Comparison of ENCODE assay signal across 27 cellular contexts in genomic region chr5:68771747-68772146, GRCh38.
"Had no signal": no experiment of that assay in that cellular context is flagged by ENCODE, and none has a peak within 500 bp of the region (broad histone marks: within the 10 kb centered on the region; RNA-seq: fewer than 3 reads in every experiment).

No MANE protein-coding gene starts in this region.

- DNase-seq: activated CD4-positive, alpha-beta memory T cell treated with anti-CD3 and anti-CD28 coated beads, Interleukin-2, amount 10 ng/mL, durations not matched to agents 7 days and 5 days; activated CD4-positive, alpha-beta T cell treated with anti-CD3 and anti-CD28 coated beads for 1 hour; activated CD4-positive, alpha-beta T cell treated with anti-CD3 and anti-CD28 coated beads for 4 hours; activated CD4-positive, alpha-beta T cell treated with anti-CD3 and anti-CD28 coated beads, Interleukin-2, amount 10 ng/mL, durations not matched to agents 7 days and 5 days; activated CD4-positive, alpha-beta T cell treated with anti-CD3 and anti-CD28 coated beads, Interleukin-2, amount 50 U/mL, for 4 hours; activated CD4-positive, CD25-positive, alpha-beta regulatory T cell; activated CD8-positive, alpha-beta memory T cell treated with anti-CD3 and anti-CD28 coated beads, Interleukin-2, amount 50 U/mL, for 48 hours; activated gamma-delta T cell treated with Interleukin-2 at 50 U/mL for 16 hours; activated naive CD4-positive, alpha-beta T cell treated with anti-CD3 and anti-CD28 coated beads, Interleukin-2, amount 50 U/mL, for 16 hours; activated naive CD4-positive, alpha-beta T cell treated with Interleukin-2 at 50 U/mL for 16 hours; activated T-cell treated with anti-CD3 and anti-CD28 coated beads for 4 hours; activated T-cell treated with anti-CD3 and anti-CD28 coated beads, Interleukin-2, amount 50 U/mL, for 24 hours; activated T-cell treated with anti-CD3 and anti-CD28 coated beads, Interleukin-2, amount 50 U/mL, for 72 hours; amniotic stem cell; anterior cingulate cortex; brain microvascular endothelial cell; cortex of kidney; dermis blood vessel endothelial cell; effector CD4-positive, alpha-beta T cell; effector memory CD8-positive, alpha-beta T cell; erythroblast; foreskin melanocyte; head of caudate nucleus; T-helper 1 cell; T-helper 17 cell; T1000 had no signal

- H3K9me3 ChIP-seq: esophagus muscularis mucosa had no signal

- H3K27me3 ChIP-seq: brain microvascular endothelial cell, esophagus muscularis mucosa had no signal

- H3K27ac ChIP-seq: brain microvascular endothelial cell, esophagus muscularis mucosa had no signal

- H3K36me3 ChIP-seq: brain microvascular endothelial cell, esophagus muscularis mucosa had no signal

- H3K4me1 ChIP-seq: esophagus muscularis mucosa had no signal

- H3K4me3 ChIP-seq: esophagus muscularis mucosa had no signal

- ATAC-seq: activated T-cell treated with anti-CD3 and anti-CD28 coated beads, Interleukin-2, amount 50 U/mL, for 72 hours; effector memory CD8-positive, alpha-beta T cell; T-helper 17 cell had no signal
